ENCODE assay signal across 25 cellular contexts in genomic region chr2:148533685-148534084, GRCh38.
A peak's percentile ranks its signal among the peaks of the same experiment; 100 is the strongest.
DNase-seq lines count a peak whose midpoint lies in the region; ATAC-seq and TF ChIP-seq lines count a peak whose summit lies in the region.
"Had no signal": no experiment of that assay in that cellular context is flagged by ENCODE, and none has a peak within 500 bp of the region (broad histone marks: within the 10 kb centered on the region; RNA-seq: fewer than 3 reads in every experiment).

No MANE protein-coding gene starts in this region.

- TF ChIP-seq CTCF in omental fat pad (IDR thresholded peaks at IDR 0.05) = no peak

- peak; percentile 17 for DNase-seq in activated CD8-positive, alpha-beta memory T cell treated with anti-CD3 and anti-CD28 coated beads, Interleukin-2, amount 50 U/mL, for 48 hours
- DNase-seq in activated CD8-positive, alpha-beta memory T cell treated with anti-CD3 and anti-CD28 coated beads, Interleukin-2, amount 10 ng/mL, durations not matched to agents 7 days and 5 days = no peak
- no peak for DNase-seq in T-helper 17 cell
- DNase-seq in erythroblast (lab: John Stamatoyannopoulos, UW) = peak; percentile 21 to 41
- DNase-seq in AG20443 (ENCODE audit: low spot score) = no peak
- no peak for DNase-seq in omental fat pad (ENCODE audit: low spot score)
- DNase-seq: AML-193; Caco-2; CD8-positive, alpha-beta T cell; GOT3; HFFc6; NCI-H1092; NCI-H1417 treated with DMSO at 0.1 percent for 48 hours; NCI-H187; NCI-H2081 treated with DMSO at 0.1 percent for 48 hours; NCI-H2171; NCI-H226; NCI-H510A treated with DMSO at 0.1 percent for 48 hours; PC-9; SJCRH30 had no signal

- H3K9me3 Mint-ChIP-seq in activated CD8-positive, alpha-beta memory T cell treated with anti-CD3 and anti-CD28 coated beads, Interleukin-2, amount 10 ng/mL, durations not matched to agents 7 days and 5 days (ENCODE audit: low read depth) = no peaks in the 10 kb centered on the region
- H3K9me3 Mint-ChIP-seq: CD8-positive, alpha-beta T cell; HFFc6 had no signal

- no peaks in the 10 kb centered on the region for H3K9me3 ChIP-seq in T-helper 17 cell (ENCODE audit: control insufficient read depth, low read length, poor library complexity, severe bottlenecking)
- H3K9me3 ChIP-seq: BLaER1 treated with 17β-estradiol and CSF1 and Interleukin-3, amounts not matched to agents 10 nM and 100 nM; Caco-2; HAP-1; SJCRH30 had no signal

- H3K36me3 Mint-ChIP-seq in activated CD8-positive, alpha-beta memory T cell treated with anti-CD3 and anti-CD28 coated beads, Interleukin-2, amount 10 ng/mL, durations not matched to agents 7 days and 5 days = no peaks in the 10 kb centered on the region
- no peaks in the 10 kb centered on the region for H3K36me3 Mint-ChIP-seq in T-helper 17 cell (ENCODE audit: low read depth)
- H3K36me3 Mint-ChIP-seq: CD8-positive, alpha-beta T cell; IgD-negative memory B cell had no signal

- H3K4me3 Mint-ChIP-seq in activated CD8-positive, alpha-beta memory T cell treated with anti-CD3 and anti-CD28 coated beads, Interleukin-2, amount 10 ng/mL, durations not matched to agents 7 days and 5 days = no peak overlapping the region
- peak overlapping the region; percentile 45 for H3K4me3 Mint-ChIP-seq in T-helper 17 cell
- H3K4me3 Mint-ChIP-seq: CD8-positive, alpha-beta T cell; HFFc6; IgD-negative memory B cell had no signal

- H3K27me3 Mint-ChIP-seq in activated CD8-positive, alpha-beta memory T cell treated with anti-CD3 and anti-CD28 coated beads, Interleukin-2, amount 10 ng/mL, durations not matched to agents 7 days and 5 days = no peaks in the 10 kb centered on the region
- no peaks in the 10 kb centered on the region for H3K27me3 Mint-ChIP-seq in T-helper 17 cell
- H3K27me3 Mint-ChIP-seq: IgD-negative memory B cell had no signal

- H3K27ac Mint-ChIP-seq in activated CD8-positive, alpha-beta memory T cell treated with anti-CD3 and anti-CD28 coated beads, Interleukin-2, amount 10 ng/mL, durations not matched to agents 7 days and 5 days = no peak overlapping the region
- peak overlapping the region; percentile 44 for H3K27ac Mint-ChIP-seq in T-helper 17 cell
- H3K27ac Mint-ChIP-seq: CD8-positive, alpha-beta T cell; HFFc6 had no signal

- TF ChIP-seq POLR2A in erythroblast (IDR thresholded peaks at IDR 0.05; ENCODE audit: low read length) = no peak

- CTCF ChIA-PET in activated CD8-positive, alpha-beta memory T cell treated with anti-CD3 and anti-CD28 coated beads, Interleukin-2, amount 10 ng/mL, durations not matched to agents 7 days and 5 days (lab: Charles Lee) = no interaction called here

- peaks cover 7% of the 10 kb centered on the region for H3K4me1 Mint-ChIP-seq in activated CD8-positive, alpha-beta memory T cell treated with anti-CD3 and anti-CD28 coated beads, Interleukin-2, amount 10 ng/mL, durations not matched to agents 7 days and 5 days
- H3K4me1 Mint-ChIP-seq in T-helper 17 cell = peaks cover 59% of the 10 kb centered on the region
- H3K4me1 Mint-ChIP-seq: IgD-negative memory B cell had no signal

- no peak for ATAC-seq in activated CD8-positive, alpha-beta memory T cell treated with anti-CD3 and anti-CD28 coated beads, Interleukin-2, amount 10 ng/mL, durations not matched to agents 7 days and 5 days
- peak; percentile 75 for ATAC-seq in T-helper 17 cell
- ATAC-seq in omental fat pad (ENCODE audit: low FRiP score) = no peak
- no peak for ATAC-seq in HG03139 (IDR thresholded peaks at IDR 0.05; ENCODE audit: unreplicated experiment)
- ATAC-seq: CD8-positive, alpha-beta T cell; SK-N-SH treated with all-trans-retinoic acid at 6 μM for 48 hours had no signal

Comparison
In these comparisons a context has a peak if more than half of its experiments do, and no peak if none do; other contexts are left out.
1. DNase-seq: peak in activated CD8-positive, alpha-beta memory T cell treated with anti-CD3 and anti-CD28 coated beads, Interleukin-2, amount 50 U/mL, for 48 hours (single experiment) and erythroblast (2 of 2); none in activated CD8-positive, alpha-beta memory T cell treated with anti-CD3 and anti-CD28 coated beads, Interleukin-2, amount 10 ng/mL, durations not matched to agents 7 days and 5 days (single experiment), T-helper 17 cell (0 of 3), AG20443 (single experiment) and omental fat pad (single experiment).